In genomic region chr12:54658306-54659264, GRCh38 we compare ENCODE assay signal across 1 cellular context.
A peak's percentile ranks its signal among the peaks of the same experiment; 100 is the strongest.
TF ChIP-seq lines count a peak whose summit lies in the region.

No MANE protein-coding gene starts in this region.

TF ChIP-seq in K562, 482 proteins besides CTCF, POLR2A, EP300 and RAD21:
- TF ChIP-seq CTCFL (IDR thresholded peaks at IDR 0.05; ENCODE audit: borderline replicate concordance, insufficient read depth, low read depth, low read length, poor library complexity, severe bottlenecking), result peak; percentile 8
- no peak for TF ChIP-seq POU5F1 (IDR thresholded peaks at IDR 0.05; ENCODE audit: borderline replicate concordance, low read depth, low read length, partially characterized antibody)
- TF ChIP-seq ARID3A (IDR thresholded peaks at IDR 0.05; ENCODE audit: borderline replicate concordance, low read depth, low read length), result no peak
- no peak for TF ChIP-seq KAT7 (CRISPR knock-in tag; IDR thresholded peaks at IDR 0.05; ENCODE audit: borderline replicate concordance)
- peak; percentile 27; the same call in 1 of the 2 replicates for TF ChIP-seq EGR1 (conservative IDR thresholded peaks at IDR 0.05)
- no peak for TF ChIP-seq ZBTB9 (CRISPR knock-in tag; IDR thresholded peaks at IDR 0.05)
- TF ChIP-seq SMC3 (conservative IDR thresholded peaks at IDR 0.05; ENCODE audit: insufficient read depth, low read depth, low read length), result peak; percentile 43; the same call in 1 of the 2 replicates
- no peak for TF ChIP-seq MBD1 (CRISPR knock-in tag; IDR thresholded peaks at IDR 0.05)
- no peak for TF ChIP-seq PML (IDR thresholded peaks at IDR 0.05; ENCODE audit: low read length)
- no peak for TF ChIP-seq GATAD2A (IDR thresholded peaks at IDR 0.05)
- TF ChIP-seq L3MBTL2 (IDR thresholded peaks at IDR 0.05), result no peak
- no peak for TF ChIP-seq SRSF3 (IDR thresholded peaks at IDR 0.05; ENCODE audit: insufficient read depth, low read length)
- no peak for TF ChIP-seq RFX7 (CRISPR knock-in tag; IDR thresholded peaks at IDR 0.05)
- no peak for TF ChIP-seq ZNF444 (CRISPR knock-in tag; IDR thresholded peaks at IDR 0.05)
- TF ChIP-seq DMBX1 (CRISPR knock-in tag; IDR thresholded peaks at IDR 0.05; ENCODE audit: borderline replicate concordance), result no peak
- TF ChIP-seq TCFL5 (CRISPR knock-in tag; conservative IDR thresholded peaks at IDR 0.05), result no peak
- TF ChIP-seq ZFP36 (IDR thresholded peaks at IDR 0.05; ENCODE audit: low read depth, low read length, partially characterized antibody), result no peak
- 0 out of 2 replicates have a peak, but pooled peaks have one; percentile 18 for TF ChIP-seq RB1 (IDR thresholded peaks at IDR 0.05; ENCODE audit: low read depth)
- TF ChIP-seq FOXJ3 (CRISPR knock-in tag; IDR thresholded peaks at IDR 0.05), result no peak
- TF ChIP-seq CTBP1 (IDR thresholded peaks at IDR 0.05; ENCODE audit: borderline replicate concordance), result peak; percentile 24; the same call in 1 of the 2 replicates
- TF ChIP-seq ZKSCAN8 (CRISPR knock-in tag; IDR thresholded peaks at IDR 0.05), result no peak
- no peak for TF ChIP-seq ZNF232 (CRISPR knock-in tag; IDR thresholded peaks at IDR 0.05)
- TF ChIP-seq CEBPG (CRISPR knock-in tag; IDR thresholded peaks at IDR 0.05), result no peak
- TF ChIP-seq CEBPG (tag; conservative IDR thresholded peaks at IDR 0.05 in 1 of 2, IDR thresholded peaks at IDR 0.05 in 1 of 2), result no peak
- TF ChIP-seq HNRNPUL1 (IDR thresholded peaks at IDR 0.05; ENCODE audit: low read length), result no peak
- no peak for TF ChIP-seq DPF2 (IDR thresholded peaks at IDR 0.05)
- TF ChIP-seq FOXP1 (CRISPR knock-in tag; IDR thresholded peaks at IDR 0.05), result no peak
- TF ChIP-seq ZBTB34 (CRISPR knock-in tag; IDR thresholded peaks at IDR 0.05), result no peak
- TF ChIP-seq HMG20A (CRISPR knock-in tag; conservative IDR thresholded peaks at IDR 0.05), result no peak
- no peak for TF ChIP-seq RNF2 (IDR thresholded peaks at IDR 0.05)
- no peak for TF ChIP-seq SAP30 (IDR thresholded peaks at IDR 0.05; ENCODE audit: borderline replicate concordance, insufficient read depth, low read depth, low read length, poor library complexity, severe bottlenecking)
- no peak for TF ChIP-seq ZNF12 (CRISPR knock-in tag; IDR thresholded peaks at IDR 0.05)
- TF ChIP-seq ZNF212 (CRISPR knock-in tag; IDR thresholded peaks at IDR 0.05), result no peak
